In the genomic region with DNA sequence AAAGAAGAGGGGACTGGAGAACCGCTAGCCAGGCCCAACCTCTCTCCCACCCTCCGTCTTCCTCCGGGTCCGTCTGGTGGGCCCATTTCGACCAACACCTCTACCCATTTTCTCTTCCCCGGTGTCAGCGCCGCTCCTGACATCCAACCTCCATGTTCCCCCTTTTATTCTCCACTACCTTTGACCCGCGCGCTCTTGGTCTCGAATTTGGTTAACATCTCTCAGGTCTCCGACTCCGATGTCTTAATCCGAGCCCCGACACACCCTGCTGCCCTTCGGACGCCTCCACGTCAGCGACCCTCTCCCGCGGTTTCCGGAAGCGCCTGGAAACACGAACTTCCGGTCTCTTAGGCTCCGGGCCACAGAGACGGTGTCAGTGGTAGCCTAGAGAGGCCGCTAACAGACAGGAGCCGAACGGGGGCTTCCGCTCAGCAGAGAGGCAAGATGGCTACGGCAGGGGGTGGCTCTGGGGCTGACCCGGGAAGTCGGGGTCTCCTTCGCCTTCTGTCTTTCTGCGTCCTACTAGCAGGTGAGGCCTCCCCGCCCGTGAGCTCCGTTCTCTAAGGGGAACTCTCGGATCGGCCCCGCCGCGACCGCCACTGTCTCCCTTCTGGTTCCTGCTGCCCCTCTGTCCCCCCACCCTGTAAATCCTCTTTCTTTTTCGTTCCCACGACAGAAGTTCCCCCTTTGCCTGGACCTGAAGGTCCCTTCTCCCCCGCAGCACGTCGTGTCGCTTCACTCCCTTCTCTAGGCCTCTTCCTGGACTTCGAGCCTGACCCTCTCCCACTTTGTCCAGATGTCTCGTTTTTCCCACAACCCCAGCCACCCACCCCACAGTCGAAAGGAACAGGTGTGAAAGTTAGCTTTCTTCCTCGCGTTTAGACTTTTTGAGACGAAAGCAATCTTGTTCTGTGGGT, we compare ENCODE assay signal across 8 cellular contexts. TPM values are rescaled to one million over a fixed set of nuclear protein-coding genes. Genes with fewer than 3 reads are reported as not detected.
DNase-seq lines count a peak whose midpoint lies in the region; ATAC-seq lines count a peak whose summit lies in the region.

Gene COPA (minus strand): TSS at position 298 of the 917 bp plus-strand sequence. CDS start 80 bp downstream, at position 218.
Gene NCSTN (plus strand): TSS at position 431 of the 917 bp plus-strand sequence. CDS start 14 bp downstream, at position 445.

- no peaks in the 10 kb centered on the region for H3K9me3 ChIP-seq in CD4-positive, alpha-beta memory T cell (ENCODE audit: control insufficient read depth in 1 of 2, low read length in 2 of 2)

- H3K27me3 Mint-ChIP-seq in CD4-positive, alpha-beta memory T cell = no peaks in the 10 kb centered on the region

- H3K4me1 ChIP-seq in CD4-positive, alpha-beta memory T cell (ENCODE audit: insufficient read depth, low read length) = peaks cover 44% of the 10 kb centered on the region

- H3K4me3 ChIP-seq in CD4-positive, alpha-beta memory T cell (ENCODE audit: low read length in 2 of 2) = peak within 1 kb of the TSS; percentile 77 to 96

- peak; percentile 89 to 95 (median 89) for DNase-seq in CD4-positive, alpha-beta memory T cell
- DNase-seq in HS-5 (ENCODE audit: low read depth) (peak; percentile 82), lung microvascular endothelial cell (ENCODE audit: low read depth in 2 of 2) (peak; percentile 96 to 97)
- DNase-seq in NK-92 treated with Interleukin-12 subunit alpha and Interleukin-12 subunit beta, amount 100 ng/mL, for 24 hours (lab: John Stamatoyannopoulos, UW) = peak; percentile 83
- DNase-seq in activated CD8-positive, alpha-beta memory T cell treated with anti-CD3 and anti-CD28 coated beads for 24 hours = peak; percentile 92
- DNase-seq in effector CD8-positive, alpha-beta T cell (lab: John Stamatoyannopoulos, UW) = peak; percentile 85
- DNase-seq in stimulated activated CD4-positive, alpha-beta T cell treated with anti-CD3 and anti-CD28 coated beads, TNF-alpha, amount 100 ng/mL, for 48 hours (ENCODE audit: low read depth in 3 of 3) = peak; percentile 80 to 87 (median 82)

- ATAC-seq in GM19463 (IDR thresholded peaks at IDR 0.05; ENCODE audit: unreplicated experiment) = peak; percentile 94

- H3K9me3 Mint-ChIP-seq in CD4-positive, alpha-beta memory T cell = no peaks in the 10 kb centered on the region

- POLR2A ChIA-PET in CD4-positive, alpha-beta memory T cell (lab: Charles Lee; ENCODE audit: partially characterized antibody) = interaction anchor here (0.6 to 1.3 kb wide), 8 partner anchors 8 to 179 kb away, joined by 3 to 4 read pairs (median 3); partner anchors contain the start of gene SLAMF6

- H3K27ac ChIP-seq in CD4-positive, alpha-beta memory T cell (ENCODE audit: low read depth, low read length) = peak within 1 kb of the TSS; percentile 94

- H3K4me1 Mint-ChIP-seq in CD4-positive, alpha-beta memory T cell = peaks cover 35 to 67% (median 49%) of the 10 kb centered on the region in 4 donors

- peaks cover 23 to 65% of the 10 kb centered on the region in 2 donors for H3K36me3 Mint-ChIP-seq in CD4-positive, alpha-beta memory T cell

- H3K4me3 Mint-ChIP-seq in CD4-positive, alpha-beta memory T cell = peak within 1 kb of the TSS; percentile 99 to 100 (median 100)

- CTCF ChIA-PET in CD4-positive, alpha-beta memory T cell (lab: Charles Lee; ENCODE audit: partially characterized antibody) = interaction anchor here (1.2 to 4.5 kb wide), 3 partner anchors 11 to 52 kb away, joined by 3 to 19 read pairs (median 7); no protein-coding TSS in a partner anchor

- peak within 1 kb of the TSS; percentile 96 to 100 (median 100) for H3K27ac Mint-ChIP-seq in CD4-positive, alpha-beta memory T cell

- H3K27me3 ChIP-seq in CD4-positive, alpha-beta memory T cell (ENCODE audit: insufficient read depth, low read length) = no peaks in the 10 kb centered on the region

- intact Hi-C loops in CD4-positive, alpha-beta memory T cell (cut with micrococcal nuclease) = loop anchor here (1.0 to 10.0 kb wide), 5 partner anchors 58 to 724 kb away; partner anchors contain the start of genes ARHGAP30, DCAF8, PEX19 and SLAMF6

- peaks cover 36% of the 10 kb centered on the region for H3K36me3 ChIP-seq in CD4-positive, alpha-beta memory T cell (ENCODE audit: insufficient read depth, low read length)

RNA-seq across cellular contexts. Expression of gene COPA, which starts in this region (rescaled TPM):
- total RNA-seq in CD4-positive, alpha-beta memory T cell = 100 to 1,000 TPM; 128 to 132 TPM
- polyA plus RNA-seq in CD4-positive, alpha-beta memory T cell = 100 to 1,000 TPM; 115 to 150 TPM
- 206 and 209 TPM in 2 replicates for total RNA-seq in lung microvascular endothelial cell

RNA-seq across cellular contexts. Expression of gene NCSTN, which starts in this region (rescaled TPM):
- total RNA-seq in CD4-positive, alpha-beta memory T cell = 10 to 100 TPM; 62.2 to 68.0 TPM
- polyA plus RNA-seq in CD4-positive, alpha-beta memory T cell = 10 to 100 TPM; 68.1 to 93.1 TPM
- total RNA-seq in lung microvascular endothelial cell = 42.1 and 57.3 TPM in 2 replicates

Comparison
In these comparisons a context has a peak if more than half of its experiments do, and no peak if none do; other contexts are left out.
1. Peak in every context shown above with its lines: DNase-seq, ATAC-seq, H3K4me3 ChIP-seq and H3K27ac ChIP-seq.